ENCODE assay signal across 1 cellular context in genomic region chr4:158161561-158162354, GRCh38.
TF ChIP-seq lines count a peak whose summit lies in the region.

No MANE protein-coding gene starts in this region.

TF ChIP-seq in HCT116, 20 proteins besides CTCF, POLR2A, EP300 and RAD21 (continued from another document):
- no peak for TF ChIP-seq ZNF274 (IDR thresholded peaks at IDR 0.05; ENCODE audit: low read depth, low read length)
